Comparison of ENCODE assay signal across 8 cellular contexts in genomic region chrX:111095974-111096870, GRCh38. TPM values are rescaled to one million over a fixed set of nuclear protein-coding genes. Genes with fewer than 3 reads are reported as not detected.
DNase-seq lines count a peak whose midpoint lies in the region; ATAC-seq and TF ChIP-seq lines count a peak whose summit lies in the region.

Gene PAK3 (plus strand): TSS chrX:111096191. CDS start chrX:111123104, 26,913 bp downstream.

- no peaks in the 10 kb centered on the region for H3K36me3 ChIP-seq in breast epithelium
- no peaks in the 10 kb centered on the region for H3K36me3 ChIP-seq in skeletal muscle satellite cell (ENCODE audit: insufficient read depth, low read length)

- peak within 1 kb of the TSS; percentile 57 for H3K4me2 ChIP-seq in skeletal muscle satellite cell (ENCODE audit: low read length)

- peak; percentile 5 for DNase-seq in GM10266 (ENCODE audit: extremely low spot score)
- DNase-seq in SHP77 (lab: John Stamatoyannopoulos, UW), result peak; percentile 78 to 86
- DNase-seq in breast epithelium (ENCODE audit: low spot score in 2 of 2), result peak in 1 of 2 donors; percentile 35
- DNase-seq in inferior parietal cortex (ENCODE audit: extremely low spot score), result peak; percentile 43
- no peak for DNase-seq in effector CD8-positive, alpha-beta T cell (lab: John Stamatoyannopoulos, UW)
- DNase-seq in SKM-1 (lab: John Stamatoyannopoulos, UW; ENCODE audit: unreplicated experiment), result no peak

- peak within 1 kb of the TSS; percentile 64 to 84 for H3K27ac ChIP-seq in breast epithelium

- H3K27me3 ChIP-seq in breast epithelium (peaks cover 0 to 72% of the 10 kb centered on the region in 2 donors), skeletal muscle satellite cell (ENCODE audit: control insufficient read depth, insufficient read depth, low read length) (peaks cover 48% of the 10 kb centered on the region)

- intact Hi-C loops in breast epithelium (cut with DNase I; ENCODE audit: low total_unique reads), result no loop called here

- peak; percentile 42 for ATAC-seq in HG03442 (IDR thresholded peaks at IDR 0.05; ENCODE audit: unreplicated experiment)

- TF ChIP-seq CTCF in GM10266 (IDR thresholded peaks at IDR 0.05; ENCODE audit: control insufficient read depth, insufficient read depth, low read depth, missing control alignments) (no peak), breast epithelium (IDR thresholded peaks at IDR 0.05) (no peak)

- H3K4me3 ChIP-seq in breast epithelium, result peak within 1 kb of the TSS; percentile 48 to 68 (median 56)
- peak within 1 kb of the TSS; percentile 52 for H3K4me3 ChIP-seq in skeletal muscle satellite cell (ENCODE audit: low read length)

- H3K9ac ChIP-seq in skeletal muscle satellite cell (ENCODE audit: low read depth, low read length), result no peak within 1 kb of the TSS

- H3K9me3 ChIP-seq in breast epithelium (no peaks in the 10 kb centered on the region), skeletal muscle satellite cell (replicated peaks; ENCODE audit: low read length) (no peaks in the 10 kb centered on the region)

- no peaks in the 10 kb centered on the region for H3K4me1 ChIP-seq in breast epithelium
- H3K4me1 ChIP-seq in skeletal muscle satellite cell (ENCODE audit: control insufficient read depth, insufficient read depth, low read length), result no peaks in the 10 kb centered on the region

- TF ChIP-seq POLR2A in breast epithelium (IDR thresholded peaks at IDR 0.05), result no peak

RNA-seq across cellular contexts. Expression of gene PAK3, which starts in this region (rescaled TPM):
- total RNA-seq in breast epithelium, result 10 to 100 TPM in 1 of 3 donors, 1 to 10 TPM in 2; 1.9 to 21.1 (median 7.5) TPM
- under 0.01 TPM in 1 of 2 replicates, not detected in the other for total RNA-seq in skeletal muscle satellite cell (2012; rRNA removed)

Comparison
In these comparisons a context has a peak if more than half of its experiments do, and no peak if none do; other contexts are left out.
1. DNase-seq: peak in GM10266 (single experiment), SHP77 (2 of 2) and inferior parietal cortex (single experiment); none in effector CD8-positive, alpha-beta T cell (single experiment) and SKM-1 (single experiment).